14 cellular contexts compared by ENCODE assay signal in the genomic region with DNA sequence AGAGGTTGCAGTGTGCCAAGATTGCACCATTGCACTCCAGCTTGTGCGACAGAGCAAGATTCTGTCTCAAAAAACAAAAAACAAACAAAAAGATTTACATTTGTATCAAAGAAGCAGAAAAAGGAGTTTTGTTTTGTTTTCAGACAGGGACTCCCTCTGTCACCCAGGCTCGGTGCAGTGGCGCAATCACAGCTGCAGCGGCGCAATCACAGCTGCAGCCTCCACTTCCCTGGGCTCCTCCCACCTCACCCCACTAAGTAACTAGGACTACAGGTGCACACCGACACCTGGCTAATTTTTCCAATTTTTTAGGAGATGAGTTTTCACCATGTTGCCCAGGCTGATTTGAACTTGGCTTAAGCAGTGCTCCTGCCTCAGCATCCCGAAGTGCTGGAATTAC. TPM values are rescaled to one million over a fixed set of nuclear protein-coding genes. Genes with fewer than 3 reads are reported as not detected.
A peak's percentile ranks its signal among the peaks of the same experiment; 100 is the strongest.
DNase-seq lines count a peak whose midpoint lies in the region; ATAC-seq and TF ChIP-seq lines count a peak whose summit lies in the region.
"Had no signal": no experiment of that assay in that cellular context is flagged by ENCODE, and none has a peak within 500 bp of the region (broad histone marks: within the 10 kb centered on the region; RNA-seq: fewer than 3 reads in every experiment).

No MANE protein-coding gene starts in this region.

- H3K27me3 Mint-ChIP-seq in activated T-cell treated with anti-CD3 and anti-CD28 coated beads, Interleukin-2, amount 50 U/mL, for 24 hours: no peaks in the 10 kb centered on the region

- ATAC-seq in GM18861 (IDR thresholded peaks at IDR 0.05; ENCODE audit: unreplicated experiment): no peak
- ATAC-seq: activated T-cell treated with anti-CD3 and anti-CD28 coated beads, Interleukin-2, amount 50 U/mL, for 72 hours had no signal

- intact Hi-C loops in testis (cut with DNase I; ENCODE audit: low total_unique reads): no loop called here

- H3K36me3 ChIP-seq in OCI-LY1 (ENCODE audit: insufficient read depth, low read length): peaks cover 12% of the 10 kb centered on the region; the same call in 1 of the 2 replicates
- H3K36me3 ChIP-seq in testis (ENCODE audit: low read depth, missing control alignments): no peaks in the 10 kb centered on the region

- peaks cover 58% of the 10 kb centered on the region for H3K4me1 Mint-ChIP-seq in activated T-cell treated with anti-CD3 and anti-CD28 coated beads, Interleukin-2, amount 50 U/mL, for 24 hours (ENCODE audit: low read depth)

- 62 to 71% methylated on average over 7 of the region's 7 CpGs for WGBS in testis, 2 donors

- H3K9me3 Mint-ChIP-seq in activated T-cell treated with anti-CD3 and anti-CD28 coated beads, Interleukin-2, amount 50 U/mL, for 24 hours: no peaks in the 10 kb centered on the region
- H3K9me3 Mint-ChIP-seq: activated T-cell treated with anti-CD3 and anti-CD28 coated beads, Interleukin-2, amount 50 U/mL, for 72 hours had no signal

- no peaks in the 10 kb centered on the region for H3F3A ChIP-seq in OCI-LY1 (ENCODE audit: insufficient read depth, low read length)

- no peaks in the 10 kb centered on the region for H3K27me3 ChIP-seq in OCI-LY1 (ENCODE audit: insufficient read depth, low read length)
- H3K27me3 ChIP-seq in testis: no peaks in the 10 kb centered on the region

- peak overlapping the region; percentile 97 for H3K27ac Mint-ChIP-seq in activated T-cell treated with anti-CD3 and anti-CD28 coated beads, Interleukin-2, amount 50 U/mL, for 24 hours

- no peak for TF ChIP-seq CTCF in OCI-LY1 (IDR thresholded peaks at IDR 0.05; ENCODE audit: low read length)
- TF ChIP-seq CTCF in testis (IDR thresholded peaks at IDR 0.05): no peak

- no peak for DNase-seq in activated T-cell treated with anti-CD3 and anti-CD28 coated beads, Interleukin-2, amount 50 U/mL, for 24 hours
- DNase-seq in activated T-cell treated with anti-CD3 and anti-CD28 coated beads, Interleukin-2, amount 50 U/mL, for 48 hours: no peak
- DNase-seq in erythroblast (lab: John Stamatoyannopoulos, UW): peak; percentile 3 to 38
- DNase-seq in testis: peak; percentile 44
- DNase-seq in GDM1 (lab: John Stamatoyannopoulos, UW): no peak
- no peak for DNase-seq in NCI-H82 (lab: John Stamatoyannopoulos, UW)
- DNase-seq: ACHN; activated T-cell treated with anti-CD3 and anti-CD28 coated beads, Interleukin-2, amount 50 U/mL, for 72 hours; DMS153; NCI-H1417; OCI-M1 had no signal

- H3K79me2 ChIP-seq in OCI-LY1 (ENCODE audit: insufficient read depth, low read length): peaks cover 19% of the 10 kb centered on the region

- no peak overlapping the region for H2AFZ ChIP-seq in OCI-LY1 (ENCODE audit: low read length)

- H3K9me3 ChIP-seq in OCI-LY1 (ENCODE audit: low read length) (no peaks in the 10 kb centered on the region), testis (no peaks in the 10 kb centered on the region)

- H3K9ac ChIP-seq in OCI-LY1 (ENCODE audit: low read length): no peak overlapping the region

- no peak overlapping the region for H3K27ac ChIP-seq in OCI-LY1 (ENCODE audit: low read depth, low read length, poor library complexity, severe bottlenecking)
- H3K27ac ChIP-seq in testis: no peak overlapping the region
- H3K27ac ChIP-seq: coronary artery had no signal

- TF ChIP-seq POLR2A in erythroblast (IDR thresholded peaks at IDR 0.05; ENCODE audit: low read length) (no peak), testis (IDR thresholded peaks at IDR 0.05) (no peak)

- H4K20me1 ChIP-seq in OCI-LY1 (ENCODE audit: insufficient read depth, low read length): no peaks in the 10 kb centered on the region

- no peak overlapping the region for H3K4me3 ChIP-seq in OCI-LY1 (ENCODE audit: low read depth, low read length, poor library complexity, severe bottlenecking)
- H3K4me3 ChIP-seq in testis: no peak overlapping the region

- H3K9me2 ChIP-seq in OCI-LY1 (ENCODE audit: low read depth, low read length): no peaks in the 10 kb centered on the region

- H3K4me1 ChIP-seq in OCI-LY1 (ENCODE audit: insufficient read depth, low read length, severe bottlenecking) (peaks cover 28% of the 10 kb centered on the region), testis (peaks cover 20% of the 10 kb centered on the region)

- H3K36me3 Mint-ChIP-seq in activated T-cell treated with anti-CD3 and anti-CD28 coated beads, Interleukin-2, amount 50 U/mL, for 24 hours (ENCODE audit: low read depth): peaks cover 49% of the 10 kb centered on the region

- peak overlapping the region; percentile 27; the same call in 1 of the 2 replicates for H3K4me2 ChIP-seq in OCI-LY1 (ENCODE audit: low read length)

- H3K4me3 Mint-ChIP-seq in activated T-cell treated with anti-CD3 and anti-CD28 coated beads, Interleukin-2, amount 50 U/mL, for 24 hours: peak overlapping the region; percentile 97

RNA-seq across cellular contexts. Expression of a gene that starts 1.8 kb away (rescaled TPM):
- 10 to 100 TPM; 61.7 to 64.4 TPM for total RNA-seq in testis
- polyA plus RNA-seq in testis (ENCODE audit: insufficient read depth, low read depth, low replicate concordance): 31.2 TPM

RNA-seq across cellular contexts. Expression of a gene that starts 2.2 kb away (rescaled TPM):
- 10 to 100 TPM; 21.1 to 38.8 TPM for total RNA-seq in testis
- polyA plus RNA-seq in testis (ENCODE audit: insufficient read depth, low read depth, low replicate concordance): 28.6 TPM

Comparison
In these comparisons a context has a peak if more than half of its experiments do, and no peak if none do; other contexts are left out.
1. DNase-seq: peak in erythroblast (2 of 2) and testis (single experiment); none in activated T-cell treated with anti-CD3 and anti-CD28 coated beads, Interleukin-2, amount 50 U/mL, for 24 hours (single experiment), activated T-cell treated with anti-CD3 and anti-CD28 coated beads, Interleukin-2, amount 50 U/mL, for 48 hours (0 of 2), GDM1 (single experiment) and NCI-H82 (single experiment).